Comparison of ENCODE assay signal across 16 cellular contexts in genomic region chr2:85002534-85002933, GRCh38. TPM values are rescaled to one million over a fixed set of nuclear protein-coding genes. Genes with fewer than 3 reads are reported as not detected.
A peak's percentile ranks its signal among the peaks of the same experiment; 100 is the strongest.
DNase-seq lines count a peak whose midpoint lies in the region; ATAC-seq lines count a peak whose summit lies in the region.
"Had no signal": no experiment of that assay in that cellular context is flagged by ENCODE, and none has a peak within 500 bp of the region (broad histone marks: within the 10 kb centered on the region; RNA-seq: fewer than 3 reads in every experiment).

No MANE protein-coding gene starts in this region.

- peaks cover 31% of the 10 kb centered on the region for H3K36me3 Mint-ChIP-seq in activated CD4-positive, alpha-beta T cell treated with anti-CD3 and anti-CD28 coated beads, Interleukin-2, amount 10 ng/mL, durations not matched to agents 24 days and 14 days (ENCODE audit: low read depth)
- peaks cover 11% of the 10 kb centered on the region for H3K36me3 Mint-ChIP-seq in activated naive CD8-positive, alpha-beta T cell
- peaks cover 5 to 8% of the 10 kb centered on the region in 2 donors for H3K36me3 Mint-ChIP-seq in naive B cell

- H3K4me3 Mint-ChIP-seq in activated CD4-positive, alpha-beta T cell treated with anti-CD3 and anti-CD28 coated beads, Interleukin-2, amount 10 ng/mL, durations not matched to agents 24 days and 14 days: no peak overlapping the region
- H3K4me3 Mint-ChIP-seq in activated naive CD8-positive, alpha-beta T cell: no peak overlapping the region
- no peak overlapping the region for H3K4me3 Mint-ChIP-seq in naive B cell

- H3K27me3 Mint-ChIP-seq in activated CD4-positive, alpha-beta T cell treated with anti-CD3 and anti-CD28 coated beads, Interleukin-2, amount 10 ng/mL, durations not matched to agents 24 days and 14 days: no peaks in the 10 kb centered on the region
- no peaks in the 10 kb centered on the region for H3K27me3 Mint-ChIP-seq in activated naive CD8-positive, alpha-beta T cell
- H3K27me3 Mint-ChIP-seq in naive B cell: no peaks in the 10 kb centered on the region

- peak overlapping the region; percentile 75 for H3K27ac Mint-ChIP-seq in activated CD4-positive, alpha-beta T cell treated with anti-CD3 and anti-CD28 coated beads, Interleukin-2, amount 10 ng/mL, durations not matched to agents 24 days and 14 days
- H3K27ac Mint-ChIP-seq in activated naive CD8-positive, alpha-beta T cell: peak overlapping the region; percentile 93
- peak overlapping the region in 4 of 6 donors; percentile 33 to 56 (median 38) for H3K27ac Mint-ChIP-seq in naive B cell

- no peak for DNase-seq in activated CD4-positive, alpha-beta T cell treated with anti-CD3 and anti-CD28 coated beads, Interleukin-2, amount 10 ng/mL, durations not matched to agents 24 days and 14 days
- DNase-seq in activated CD4-positive, alpha-beta T cell treated with anti-CD3 and anti-CD28 coated beads for 4 hours: no peak
- DNase-seq in Right ventricle myocardium superior (no peak), cardiac septum (ENCODE audit: low spot score) (no peak), naive B cell (no peak)
- DNase-seq: GF-D8, GOT3, KBM-7, NCI-H1436, NCI-H2029 treated with DMSO at 0.1 percent for 48 hours, NCI-H2171 treated with DMSO at 0.1 percent for 48 hours, NCI-H748 treated with DMSO at 0.1 percent for 48 hours, OCI-M1 had no signal

- peak; percentile 77 for ATAC-seq in Right ventricle myocardium superior (ENCODE audit: poor library complexity)
- ATAC-seq in naive B cell (ENCODE audit: low read depth in 2 of 2): no peak
- no peak for ATAC-seq in HG02981 (IDR thresholded peaks at IDR 0.05; ENCODE audit: unreplicated experiment)
- no peak for ATAC-seq in GM18517 (IDR thresholded peaks at IDR 0.05; ENCODE audit: unreplicated experiment)

- H3K4me1 Mint-ChIP-seq in activated CD4-positive, alpha-beta T cell treated with anti-CD3 and anti-CD28 coated beads, Interleukin-2, amount 10 ng/mL, durations not matched to agents 24 days and 14 days: peaks cover 42% of the 10 kb centered on the region
- H3K4me1 Mint-ChIP-seq in activated naive CD8-positive, alpha-beta T cell (ENCODE audit: low read depth): peaks cover 67% of the 10 kb centered on the region
- peaks cover 24 to 81% (median 54%) of the 10 kb centered on the region in 3 donors for H3K4me1 Mint-ChIP-seq in naive B cell

- intact Hi-C loops in activated CD4-positive, alpha-beta T cell treated with anti-CD3 and anti-CD28 coated beads, Interleukin-2, amount 10 ng/mL, durations not matched to agents 24 days and 14 days (cut with micrococcal nuclease): no loop called here
- intact Hi-C loops in Right ventricle myocardium superior (cut with DNase I) (no loop called here), cardiac septum (cut with DNase I) (no loop called here)

- H3K9me3 Mint-ChIP-seq in activated CD4-positive, alpha-beta T cell treated with anti-CD3 and anti-CD28 coated beads, Interleukin-2, amount 10 ng/mL, durations not matched to agents 24 days and 14 days: peaks cover 5% of the 10 kb centered on the region
- no peaks in the 10 kb centered on the region for H3K9me3 Mint-ChIP-seq in activated naive CD8-positive, alpha-beta T cell (ENCODE audit: low read depth)
- H3K9me3 Mint-ChIP-seq in naive B cell: no peaks in the 10 kb centered on the region

RNA-seq across cellular contexts. Expression of gene KCMF1, which starts 31.6 kb away (rescaled TPM):
- total RNA-seq in activated CD4-positive, alpha-beta T cell treated with anti-CD3 and anti-CD28 coated beads, Interleukin-2, amount 10 ng/mL, durations not matched to agents 24 days and 14 days: 98.1 and 101 TPM in 2 replicates
- total RNA-seq in Right ventricle myocardium superior (83.3 TPM), cardiac septum (88.8 TPM)
- polyA plus RNA-seq in naive B cell (ENCODE audit: low read depth in 6 of 6): 10 to 100 TPM; 19.3 to 41.3 (median 25.9) TPM

Comparison
In these comparisons a context has a peak if more than half of its experiments do, and no peak if none do; other contexts are left out.
1. H3K27ac Mint-ChIP-seq: peak in every context shown above with its lines; median percentile 93 in activated naive CD8-positive, alpha-beta T cell; 75 in activated CD4-positive, alpha-beta T cell treated with anti-CD3 and anti-CD28 coated beads, Interleukin-2, amount 10 ng/mL, durations not matched to agents 24 days and 14 days; 38 in naive B cell.